ENCODE assay signal across 1 cellular context in genomic region chr15:68559342-68560310, GRCh38.
TF ChIP-seq lines count a peak whose summit lies in the region.

No MANE protein-coding gene starts in this region.

TF ChIP-seq in HepG2, 621 proteins besides CTCF, POLR2A, EP300 and RAD21 (continued from another document and continues in another):
- TF ChIP-seq PAXIP1 (CRISPR knock-in tag; conservative IDR thresholded peaks at IDR 0.05) (no peak), SALL2 (CRISPR knock-in tag; IDR thresholded peaks at IDR 0.05) (peak; percentile 23; the same call in 1 of the 2 replicates), NONO (IDR thresholded peaks at IDR 0.05) (no peak), NONO (CRISPR knock-in tag; conservative IDR thresholded peaks at IDR 0.05) (no peak), KDM3A (CRISPR knock-in tag; IDR thresholded peaks at IDR 0.05; ENCODE audit: low read depth) (0 out of 2 replicates have a peak, but pooled peaks have one; percentile 59), ZNF615 (CRISPR knock-in tag; IDR thresholded peaks at IDR 0.05; ENCODE audit: borderline replicate concordance) (no peak), ZNF841 (CRISPR knock-in tag; IDR thresholded peaks at IDR 0.05; ENCODE audit: borderline replicate concordance) (no peak), ZNF484 (CRISPR knock-in tag; IDR thresholded peaks at IDR 0.05; ENCODE audit: borderline replicate concordance, low read depth) (no peak), ARHGAP35 (CRISPR knock-in tag; IDR thresholded peaks at IDR 0.05; ENCODE audit: borderline replicate concordance) (peak; percentile 30; the same call in 1 of the 2 replicates), BHLHE40 (IDR thresholded peaks at IDR 0.05; ENCODE audit: low read length) (0 out of 2 replicates have a peak, but pooled peaks have one; percentile 11), NFIB (CRISPR knock-in tag; IDR thresholded peaks at IDR 0.05; ENCODE audit: borderline replicate concordance) (no peak), MTF2 (CRISPR knock-in tag; IDR thresholded peaks at IDR 0.05; ENCODE audit: borderline replicate concordance) (peak; percentile 83; the same call in 1 of the 2 replicates), XRCC5 (optimal IDR thresholded peaks at IDR 0.05; ENCODE audit: low read length) (peak; percentile 80), FOXJ3 (CRISPR knock-in tag; IDR thresholded peaks at IDR 0.05; ENCODE audit: borderline replicate concordance) (no peak), ZBTB26 (CRISPR knock-in tag; IDR thresholded peaks at IDR 0.05; ENCODE audit: borderline replicate concordance) (no peak), TEAD3 (CRISPR knock-in tag; optimal IDR thresholded peaks at IDR 0.05; ENCODE audit: borderline replicate concordance) (no peak), ZNF263 (CRISPR knock-in tag; IDR thresholded peaks at IDR 0.05) (peak; percentile 60; the same call in 1 of the 2 replicates), MEIS1 (CRISPR knock-in tag; IDR thresholded peaks at IDR 0.05; ENCODE audit: borderline replicate concordance) (no peak), ZNF816 (CRISPR knock-in tag; IDR thresholded peaks at IDR 0.05; ENCODE audit: borderline replicate concordance) (no peak), JARID2 (CRISPR knock-in tag; IDR thresholded peaks at IDR 0.05; ENCODE audit: insufficient replicate concordance) (no peak), HOXA3 (CRISPR knock-in tag; IDR thresholded peaks at IDR 0.05) (no peak), TBL1XR1 (IDR thresholded peaks at IDR 0.05; ENCODE audit: borderline replicate concordance, low read length, partially characterized antibody) (no peak), ZNF546 (CRISPR knock-in tag; conservative IDR thresholded peaks at IDR 0.05) (no peak), PITX1 (CRISPR knock-in tag; IDR thresholded peaks at IDR 0.05) (peak; percentile 40; the same call in 1 of the 2 replicates), ZKSCAN5 (CRISPR knock-in tag; IDR thresholded peaks at IDR 0.05) (no peak), ZNF557 (CRISPR knock-in tag; IDR thresholded peaks at IDR 0.05) (no peak), ARNT2 (CRISPR knock-in tag; IDR thresholded peaks at IDR 0.05; ENCODE audit: low read depth) (0 out of 2 replicates have a peak, but pooled peaks have one; percentile 20)
- TF ChIP-seq, protein P1, sequence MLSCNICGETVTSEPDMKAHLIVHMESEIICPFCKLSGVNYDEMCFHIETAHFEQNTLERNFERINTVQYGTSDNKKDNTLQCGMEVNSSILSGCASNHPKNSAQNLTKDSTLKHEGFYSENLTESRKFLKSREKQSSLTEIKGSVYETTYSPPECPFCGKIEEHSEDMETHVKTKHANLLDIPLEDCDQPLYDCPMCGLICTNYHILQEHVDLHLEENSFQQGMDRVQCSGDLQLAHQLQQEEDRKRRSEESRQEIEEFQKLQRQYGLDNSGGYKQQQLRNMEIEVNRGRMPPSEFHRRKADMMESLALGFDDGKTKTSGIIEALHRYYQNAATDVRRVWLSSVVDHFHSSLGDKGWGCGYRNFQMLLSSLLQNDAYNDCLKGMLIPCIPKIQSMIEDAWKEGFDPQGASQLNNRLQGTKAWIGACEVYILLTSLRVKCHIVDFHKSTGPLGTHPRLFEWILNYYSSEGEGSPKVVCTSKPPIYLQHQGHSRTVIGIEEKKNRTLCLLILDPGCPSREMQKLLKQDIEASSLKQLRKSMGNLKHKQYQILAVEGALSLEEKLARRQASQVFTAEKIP (CRISPR knock-in tag; IDR thresholded peaks at IDR 0.05; ENCODE audit: borderline replicate concordance), result no peak
- TF ChIP-seq, protein P2, sequence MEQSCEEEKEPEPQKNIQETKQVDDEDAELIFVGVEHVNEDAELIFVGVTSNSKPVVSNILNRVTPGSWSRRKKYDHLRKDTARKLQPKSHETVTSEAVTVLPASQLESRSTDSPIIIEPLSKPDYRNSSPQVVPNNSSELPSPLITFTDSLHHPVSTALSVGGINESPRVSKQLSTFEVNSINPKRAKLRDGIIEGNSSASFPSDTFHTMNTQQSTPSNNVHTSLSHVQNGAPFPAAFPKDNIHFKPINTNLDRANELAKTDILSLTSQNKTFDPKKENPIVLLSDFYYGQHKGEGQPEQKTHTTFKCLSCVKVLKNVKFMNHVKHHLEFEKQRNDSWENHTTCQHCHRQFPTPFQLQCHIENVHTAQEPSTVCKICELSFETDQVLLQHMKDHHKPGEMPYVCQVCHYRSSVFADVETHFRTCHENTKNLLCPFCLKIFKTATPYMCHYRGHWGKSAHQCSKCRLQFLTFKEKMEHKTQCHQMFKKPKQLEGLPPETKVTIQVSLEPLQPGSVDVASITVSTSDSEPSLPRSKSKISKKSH (CRISPR knock-in tag; IDR thresholded peaks at IDR 0.05; ENCODE audit: borderline replicate concordance), result peak; percentile 74
- TF ChIP-seq, protein P3, sequence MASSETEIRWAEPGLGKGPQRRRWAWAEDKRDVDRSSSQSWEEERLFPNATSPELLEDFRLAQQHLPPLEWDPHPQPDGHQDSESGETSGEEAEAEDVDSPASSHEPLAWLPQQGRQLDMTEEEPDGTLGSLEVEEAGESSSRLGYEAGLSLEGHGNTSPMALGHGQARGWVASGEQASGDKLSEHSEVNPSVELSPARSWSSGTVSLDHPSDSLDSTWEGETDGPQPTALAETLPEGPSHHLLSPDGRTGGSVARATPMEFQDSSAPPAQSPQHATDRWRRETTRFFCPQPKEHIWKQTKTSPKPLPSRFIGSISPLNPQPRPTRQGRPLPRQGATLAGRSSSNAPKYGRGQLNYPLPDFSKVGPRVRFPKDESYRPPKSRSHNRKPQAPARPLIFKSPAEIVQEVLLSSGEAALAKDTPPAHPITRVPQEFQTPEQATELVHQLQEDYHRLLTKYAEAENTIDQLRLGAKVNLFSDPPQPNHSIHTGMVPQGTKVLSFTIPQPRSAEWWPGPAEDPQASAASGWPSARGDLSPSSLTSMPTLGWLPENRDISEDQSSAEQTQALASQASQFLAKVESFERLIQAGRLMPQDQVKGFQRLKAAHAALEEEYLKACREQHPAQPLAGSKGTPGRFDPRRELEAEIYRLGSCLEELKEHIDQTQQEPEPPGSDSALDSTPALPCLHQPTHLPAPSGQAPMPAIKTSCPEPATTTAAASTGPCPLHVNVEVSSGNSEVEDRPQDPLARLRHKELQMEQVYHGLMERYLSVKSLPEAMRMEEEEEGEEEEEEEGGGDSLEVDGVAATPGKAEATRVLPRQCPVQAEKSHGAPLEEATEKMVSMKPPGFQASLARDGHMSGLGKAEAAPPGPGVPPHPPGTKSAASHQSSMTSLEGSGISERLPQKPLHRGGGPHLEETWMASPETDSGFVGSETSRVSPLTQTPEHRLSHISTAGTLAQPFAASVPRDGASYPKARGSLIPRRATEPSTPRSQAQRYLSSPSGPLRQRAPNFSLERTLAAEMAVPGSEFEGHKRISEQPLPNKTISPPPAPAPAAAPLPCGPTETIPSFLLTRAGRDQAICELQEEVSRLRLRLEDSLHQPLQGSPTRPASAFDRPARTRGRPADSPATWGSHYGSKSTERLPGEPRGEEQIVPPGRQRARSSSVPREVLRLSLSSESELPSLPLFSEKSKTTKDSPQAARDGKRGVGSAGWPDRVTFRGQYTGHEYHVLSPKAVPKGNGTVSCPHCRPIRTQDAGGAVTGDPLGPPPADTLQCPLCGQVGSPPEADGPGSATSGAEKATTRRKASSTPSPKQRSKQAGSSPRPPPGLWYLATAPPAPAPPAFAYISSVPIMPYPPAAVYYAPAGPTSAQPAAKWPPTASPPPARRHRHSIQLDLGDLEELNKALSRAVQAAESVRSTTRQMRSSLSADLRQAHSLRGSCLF (CRISPR knock-in tag; IDR thresholded peaks at IDR 0.05; ENCODE audit: borderline replicate concordance), result no peak
- TF ChIP-seq, protein P4, sequence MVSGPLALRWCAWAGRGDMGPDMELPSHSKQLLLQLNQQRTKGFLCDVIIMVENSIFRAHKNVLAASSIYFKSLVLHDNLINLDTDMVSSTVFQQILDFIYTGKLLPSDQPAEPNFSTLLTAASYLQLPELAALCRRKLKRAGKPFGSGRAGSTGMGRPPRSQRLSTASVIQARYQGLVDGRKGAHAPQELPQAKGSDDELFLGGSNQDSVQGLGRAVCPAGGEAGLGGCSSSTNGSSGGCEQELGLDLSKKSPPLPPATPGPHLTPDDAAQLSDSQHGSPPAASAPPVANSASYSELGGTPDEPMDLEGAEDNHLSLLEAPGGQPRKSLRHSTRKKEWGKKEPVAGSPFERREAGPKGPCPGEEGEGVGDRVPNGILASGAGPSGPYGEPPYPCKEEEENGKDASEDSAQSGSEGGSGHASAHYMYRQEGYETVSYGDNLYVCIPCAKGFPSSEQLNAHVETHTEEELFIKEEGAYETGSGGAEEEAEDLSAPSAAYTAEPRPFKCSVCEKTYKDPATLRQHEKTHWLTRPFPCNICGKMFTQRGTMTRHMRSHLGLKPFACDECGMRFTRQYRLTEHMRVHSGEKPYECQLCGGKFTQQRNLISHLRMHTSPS (CRISPR knock-in tag; IDR thresholded peaks at IDR 0.05; ENCODE audit: low read depth), result no peak
- TF ChIP-seq, protein P5, sequence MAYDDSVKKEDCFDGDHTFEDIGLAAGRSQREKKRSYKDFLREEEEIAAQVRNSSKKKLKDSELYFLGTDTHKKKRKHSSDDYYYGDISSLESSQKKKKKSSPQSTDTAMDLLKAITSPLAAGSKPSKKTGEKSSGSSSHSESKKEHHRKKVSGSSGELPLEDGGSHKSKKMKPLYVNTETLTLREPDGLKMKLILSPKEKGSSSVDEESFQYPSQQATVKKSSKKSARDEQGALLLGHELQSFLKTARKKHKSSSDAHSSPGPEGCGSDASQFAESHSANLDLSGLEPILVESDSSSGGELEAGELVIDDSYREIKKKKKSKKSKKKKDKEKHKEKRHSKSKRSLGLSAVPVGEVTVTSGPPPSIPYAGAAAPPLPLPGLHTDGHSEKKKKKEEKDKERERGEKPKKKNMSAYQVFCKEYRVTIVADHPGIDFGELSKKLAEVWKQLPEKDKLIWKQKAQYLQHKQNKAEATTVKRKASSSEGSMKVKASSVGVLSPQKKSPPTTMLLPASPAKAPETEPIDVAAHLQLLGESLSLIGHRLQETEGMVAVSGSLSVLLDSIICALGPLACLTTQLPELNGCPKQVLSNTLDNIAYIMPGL (CRISPR knock-in tag; IDR thresholded peaks at IDR 0.05; ENCODE audit: borderline replicate concordance in 1 of 2, low read depth in 1 of 2), result 0 out of 4 replicates have a peak, but pooled peaks of 1 of the 2 experiments have one; percentile 33
- TF ChIP-seq, protein P6, sequence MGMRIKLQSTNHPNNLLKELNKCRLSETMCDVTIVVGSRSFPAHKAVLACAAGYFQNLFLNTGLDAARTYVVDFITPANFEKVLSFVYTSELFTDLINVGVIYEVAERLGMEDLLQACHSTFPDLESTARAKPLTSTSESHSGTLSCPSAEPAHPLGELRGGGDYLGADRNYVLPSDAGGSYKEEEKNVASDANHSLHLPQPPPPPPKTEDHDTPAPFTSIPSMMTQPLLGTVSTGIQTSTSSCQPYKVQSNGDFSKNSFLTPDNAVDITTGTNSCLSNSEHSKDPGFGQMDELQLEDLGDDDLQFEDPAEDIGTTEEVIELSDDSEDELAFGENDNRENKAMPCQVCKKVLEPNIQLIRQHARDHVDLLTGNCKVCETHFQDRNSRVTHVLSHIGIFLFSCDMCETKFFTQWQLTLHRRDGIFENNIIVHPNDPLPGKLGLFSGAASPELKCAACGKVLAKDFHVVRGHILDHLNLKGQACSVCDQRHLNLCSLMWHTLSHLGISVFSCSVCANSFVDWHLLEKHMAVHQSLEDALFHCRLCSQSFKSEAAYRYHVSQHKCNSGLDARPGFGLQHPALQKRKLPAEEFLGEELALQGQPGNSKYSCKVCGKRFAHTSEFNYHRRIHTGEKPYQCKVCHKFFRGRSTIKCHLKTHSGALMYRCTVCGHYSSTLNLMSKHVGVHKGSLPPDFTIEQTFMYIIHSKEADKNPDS (CRISPR knock-in tag; IDR thresholded peaks at IDR 0.05), result no peak
- TF ChIP-seq, protein P7, sequence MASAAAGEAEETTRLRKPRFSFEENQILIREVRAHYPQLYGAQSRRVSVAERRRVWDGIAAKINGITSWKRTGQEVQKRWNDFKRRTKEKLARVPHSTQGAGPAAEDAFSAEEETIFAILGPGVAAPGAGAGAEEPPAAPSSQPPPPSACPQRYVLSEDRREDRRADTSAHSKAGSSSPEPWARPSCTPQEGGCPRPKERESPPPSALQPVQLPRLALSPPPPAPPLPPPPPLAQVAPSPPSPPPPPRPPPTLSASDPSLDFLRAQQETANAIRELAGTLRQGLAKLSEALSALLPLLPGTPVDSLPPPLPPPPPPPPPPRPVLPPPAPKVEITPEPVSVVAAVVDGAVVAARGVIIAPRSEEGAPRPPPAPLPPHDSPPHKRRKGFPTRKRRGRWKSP (CRISPR knock-in tag; IDR thresholded peaks at IDR 0.05), result peak; percentile 34; the same call in 1 of the 2 replicates
